ENCODE assay signal across 17 cellular contexts in the genomic region with DNA sequence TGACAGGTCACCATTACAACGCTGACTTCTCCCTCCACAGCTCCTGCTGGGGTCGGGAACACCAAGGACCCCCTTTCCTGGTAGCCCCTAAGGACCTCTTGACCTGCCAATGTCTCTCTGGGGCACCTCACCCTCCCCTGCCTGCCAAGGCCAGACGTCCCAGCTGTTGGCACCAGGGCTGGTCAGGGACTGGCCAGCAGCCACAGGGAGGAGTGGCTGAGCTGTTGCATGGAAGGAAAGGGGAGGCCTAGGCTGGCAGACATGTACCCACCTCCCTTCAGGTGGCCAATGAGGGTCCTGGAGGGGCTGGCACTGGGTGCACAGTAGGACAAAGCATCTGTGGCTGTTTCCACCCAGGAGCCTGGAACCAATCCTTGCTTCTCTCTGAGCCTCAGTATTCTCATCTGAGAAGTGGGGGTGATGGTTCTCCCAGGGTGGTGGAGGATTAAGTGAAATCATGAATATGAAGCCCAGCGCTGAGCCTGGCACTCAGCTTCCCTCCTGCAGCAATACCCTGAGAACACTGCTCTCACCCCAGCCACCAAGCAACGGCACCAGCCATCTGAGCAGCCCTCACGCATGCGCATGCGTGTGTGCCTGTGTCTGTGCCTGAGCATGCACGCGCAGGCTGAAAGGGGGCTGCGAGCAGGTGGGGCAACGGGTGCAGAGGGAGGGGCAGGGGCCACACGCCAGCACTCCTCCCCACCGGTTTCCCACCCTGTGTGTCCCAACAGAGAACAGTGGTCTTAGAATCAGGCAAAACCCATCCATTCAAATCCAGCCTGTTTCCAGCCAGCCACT. TPM values are rescaled to one million over a fixed set of nuclear protein-coding genes. Genes with fewer than 3 reads are reported as not detected.
"Had no signal": no experiment of that assay in that cellular context is flagged by ENCODE, and none has a peak within 500 bp of the region (broad histone marks: within the 10 kb centered on the region; RNA-seq: fewer than 3 reads in every experiment).

No MANE protein-coding gene starts in this region.

- ATAC-seq: activated T-helper 17 cell treated with anti-CD3 and anti-CD28 coated beads, Interleukin-2, amount 50 U/mL, for 72 hours; natural killer cell treated with Interleukin-12 subunit alpha and Interleukin-12 subunit beta and Interleukin-15 and Interleukin-18, amount 100 ng/mL, for 72 hours; sciatic nerve had no signal

- H3K4me1 ChIP-seq: prostate gland, suprapubic skin had no signal

- H3K27ac ChIP-seq: prostate gland, suprapubic skin, VCaP had no signal

- H3K9me3 ChIP-seq: prostate gland, suprapubic skin had no signal

- H3K4me3 ChIP-seq: prostate gland, suprapubic skin had no signal

- H3K36me3 ChIP-seq: prostate gland, suprapubic skin had no signal

- DNase-seq: activated CD4-positive, alpha-beta T cell treated with anti-CD3 and anti-CD28 coated beads for 4 hours; activated naive CD4-positive, alpha-beta T cell treated with anti-CD3 and anti-CD28 coated beads for 36 hours; dermis blood vessel endothelial cell; endodermal cell; erythroblast; mammary epithelial cell; stimulated activated CD4-positive, alpha-beta T cell treated with anti-CD3 and anti-CD28 coated beads, Interleukin-2, amount 100 ng/mL, for 48 hours; stimulated activated naive CD4-positive, alpha-beta T cell treated with Interleukin-2 at 50 U/mL for 16 hours; T1000 had no signal

RNA-seq across cellular contexts. Expression of gene KCNJ4, which starts 5.9 kb away (rescaled TPM):
- total RNA-seq: activated naive CD4-positive, alpha-beta T cell treated with anti-CD3 and anti-CD28 coated beads for 36 hours; activated T-helper 17 cell treated with anti-CD3 and anti-CD28 coated beads, Interleukin-2, amount 50 U/mL, for 72 hours; dermis blood vessel endothelial cell; mammary epithelial cell; mucosa of gallbladder; natural killer cell treated with Interleukin-12 subunit alpha and Interleukin-12 subunit beta and Interleukin-15 and Interleukin-18, amount 100 ng/mL, for 72 hours; ureter had no signal
